8 cellular contexts compared by ENCODE assay signal in genomic region chr14:24135834-24136683, GRCh38. TPM values are rescaled to one million over a fixed set of nuclear protein-coding genes. Genes with fewer than 3 reads are reported as not detected.
DNase-seq lines count a peak whose midpoint lies in the region; FAIRE-seq and TF ChIP-seq lines count a peak whose summit lies in the region.

PSME1 (plus strand) TSS chr14:24136194; CDS start chr14:24136263, 69 bp downstream.

- peak within 1 kb of the TSS; percentile 91 for H3K4me3 Mint-ChIP-seq in neural crest cell

- TF ChIP-seq POLR2A in H54 (IDR thresholded peaks at IDR 0.05; ENCODE audit: low read depth, low read length) (peak; percentile 22; the same call in 1 of the 2 replicates), Raji (IDR thresholded peaks at IDR 0.05; ENCODE audit: insufficient read depth, low read depth, low read length) (peak; percentile 79)

- FAIRE-seq in H54 (lab: Jason Lieb, UNC) = peak; percentile 81

- H3K9ac ChIP-seq in stomach smooth muscle (ENCODE audit: low read length in 2 of 2) = peak within 1 kb of the TSS; percentile 63 to 75

- H3K27ac ChIP-seq in stomach smooth muscle (ENCODE audit: low read length) = peak within 1 kb of the TSS; percentile 74

- H3K27me3 ChIP-seq in stomach smooth muscle (ENCODE audit: control insufficient read depth in 1 of 2, insufficient read depth in 2 of 2, low read length in 2 of 2) = no peaks in the 10 kb centered on the region

- DNase-seq in EL (peak; percentile 91), H54 (ENCODE audit: insufficient read length, low spot score) (peak; percentile 59), M059J (ENCODE audit: low read depth) (peak; percentile 81), fibroblast of the conjunctiva (ENCODE audit: low read depth) (peak; percentile 75), neural crest cell (ENCODE audit: low read depth, low spot score) (peak; percentile 87)
- peak; percentile 97 for DNase-seq in activated effector memory CD4-positive, alpha-beta T cell treated with anti-CD3 and anti-CD28 coated beads, Interleukin-2, amount 50 U/mL, for 16 hours

- H3K36me3 ChIP-seq in stomach smooth muscle (ENCODE audit: control insufficient read depth in 2 of 2, insufficient read depth in 2 of 2, low read length in 2 of 2) = peaks cover 21 to 22% of the 10 kb centered on the region in 2 donors

- peak within 1 kb of the TSS; percentile 70 to 87 for H3K4me3 ChIP-seq in stomach smooth muscle (ENCODE audit: low read length in 2 of 2)

- H3K36me3 Mint-ChIP-seq in neural crest cell (ENCODE audit: low read depth) = peaks cover 9% of the 10 kb centered on the region

- H3K27me3 Mint-ChIP-seq in neural crest cell (ENCODE audit: low read depth) = no peaks in the 10 kb centered on the region

- peaks cover 43% of the 10 kb centered on the region for H3K4me1 Mint-ChIP-seq in neural crest cell

- H3K9me3 Mint-ChIP-seq in neural crest cell = no peaks in the 10 kb centered on the region

- H3K9me3 ChIP-seq in stomach smooth muscle (ENCODE audit: control insufficient read depth in 2 of 2, low read length in 2 of 2) = no peaks in the 10 kb centered on the region

- TF ChIP-seq CTCF in neural crest cell (conservative IDR thresholded peaks at IDR 0.05) = no peak

- H3K4me1 ChIP-seq in stomach smooth muscle (ENCODE audit: control insufficient read depth, insufficient read depth, low read length) = peaks cover 40% of the 10 kb centered on the region

- no peak within 1 kb of the TSS for H3K27ac Mint-ChIP-seq in neural crest cell (ENCODE audit: unreplicated experiment)

RNA-seq across cellular contexts. Expression of gene PSME1, which starts in this region (rescaled TPM):
- total RNA-seq in M059J (2014; rRNA removed; shearing (Covaris generic)) = 358 and 437 TPM in 2 replicates
- total RNA-seq in neural crest cell = 81.4 and 88.5 TPM in 2 replicates

Comparison
In these comparisons a context has a peak if more than half of its experiments do, and no peak if none do; other contexts are left out.
1. Peak in every context shown above with its lines: DNase-seq, H3K4me3 ChIP-seq and H3K27ac ChIP-seq.